ENCODE assay signal across 8 cellular contexts in the genomic region with DNA sequence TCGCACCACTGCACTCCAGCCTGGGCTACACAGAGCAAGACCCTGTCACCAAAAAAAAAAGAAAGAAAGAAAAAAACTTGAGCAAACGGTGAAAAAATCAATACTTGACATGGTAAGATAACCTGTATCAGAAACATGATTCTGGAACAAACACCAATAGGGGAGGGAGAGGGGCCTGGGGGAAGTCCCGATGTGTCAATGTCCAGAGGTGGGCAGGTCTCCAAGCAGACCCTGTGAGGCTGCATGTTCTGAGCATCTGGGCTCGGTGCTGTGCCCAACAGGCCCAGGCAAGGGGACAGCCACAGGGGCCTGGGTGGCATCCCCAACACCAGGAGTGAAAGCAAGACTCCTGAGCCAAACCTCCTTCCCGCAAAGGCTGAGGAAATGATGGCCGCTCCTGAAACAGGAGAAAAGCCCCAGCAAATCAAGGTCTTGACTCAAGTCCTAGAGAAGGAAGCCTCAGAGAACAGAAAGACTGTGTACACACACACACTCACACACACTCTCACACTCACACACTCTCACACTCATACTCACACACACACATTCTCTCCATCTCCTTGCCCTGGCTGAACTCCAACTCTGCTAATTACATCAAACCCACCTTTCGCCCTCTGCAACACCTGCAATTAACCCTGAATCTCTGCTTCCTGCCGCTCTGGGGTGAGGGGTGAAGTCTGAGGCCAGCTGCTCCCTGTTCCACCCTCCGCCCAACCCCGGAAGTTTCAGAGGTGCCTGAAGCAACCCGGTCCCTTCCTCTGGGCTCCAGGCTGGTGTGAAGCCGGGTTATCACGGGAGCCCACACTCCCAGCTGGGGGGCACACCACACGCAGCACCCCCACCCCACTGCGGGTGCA. TPM values are rescaled to one million over a fixed set of nuclear protein-coding genes. Genes with fewer than 3 reads are reported as not detected.
DNase-seq lines count a peak whose midpoint lies in the region; ATAC-seq lines count a peak whose summit lies in the region.

No MANE protein-coding gene starts in this region.

- peaks cover 3% of the 10 kb centered on the region for H3K79me1 ChIP-seq in trophoblast cell (ENCODE audit: low read length)

- H2BK5ac ChIP-seq in trophoblast cell (ENCODE audit: low read depth, low read length, poor library complexity): no peak overlapping the region

- H3K4me2 ChIP-seq in trophoblast cell (ENCODE audit: low read length): no peak overlapping the region

- no peaks in the 10 kb centered on the region for H3K27me3 ChIP-seq in trophoblast cell (ENCODE audit: insufficient read depth, low read length)

- no peak overlapping the region for H3K9ac ChIP-seq in trophoblast cell (ENCODE audit: low read length)

- H4K91ac ChIP-seq in trophoblast cell (ENCODE audit: low read depth, low read length): no peak overlapping the region

- H2AK5ac ChIP-seq in trophoblast cell (ENCODE audit: low read length): no peak overlapping the region

- H4K8ac ChIP-seq in trophoblast cell (ENCODE audit: low read depth, low read length): no peak overlapping the region

- no CpG with 5 or more reads among the region's 15 CpGs for WGBS in trophoblast cell (ENCODE audit: extremely low coverage, insufficient coverage, insufficient read length)

- ATAC-seq in GM18909 (IDR thresholded peaks at IDR 0.05; ENCODE audit: poor library complexity, unreplicated experiment) (peak; percentile 74), HG02870 (IDR thresholded peaks at IDR 0.05; ENCODE audit: unreplicated experiment) (peak; percentile 65)
- peak; percentile 71 to 82 for ATAC-seq in activated naive CD4-positive, alpha-beta T cell treated with anti-CD3 and anti-CD28 coated beads, Interleukin-2, amount 50 U/mL, for 72 hours
- peak; percentile 46 to 75 for ATAC-seq in naive thymus-derived CD8-positive, alpha-beta T cell

- H3K14ac ChIP-seq in trophoblast cell (ENCODE audit: low read length): no peak overlapping the region

- no peaks in the 10 kb centered on the region for H3K79me2 ChIP-seq in trophoblast cell (ENCODE audit: control insufficient read depth, insufficient read depth, low read length, poor library complexity)

- peak; percentile 52 for DNase-seq in NCI-H510A treated with DMSO at 0.1 percent for 48 hours (lab: John Stamatoyannopoulos, UW)
- DNase-seq in activated naive CD4-positive, alpha-beta T cell treated with anti-CD3 and anti-CD28 coated beads, Interleukin-2, amount 50 U/mL, for 72 hours (ENCODE audit: low spot score in 2 of 2): peak; percentile 65 to 70
- DNase-seq in naive thymus-derived CD8-positive, alpha-beta T cell: peak; percentile 36 to 78 (median 58)
- DNase-seq in trophoblast cell: no peak
- DNase-seq in AG08395 (ENCODE audit: low spot score): no peak
- DNase-seq in T1000 (lab: John Stamatoyannopoulos, UW): no peak

- no peak overlapping the region for H3K4ac ChIP-seq in trophoblast cell (ENCODE audit: low read depth, low read length)

- no peak overlapping the region for H3K18ac ChIP-seq in trophoblast cell (ENCODE audit: low read length)

- H3K9me3 Mint-ChIP-seq in activated naive CD4-positive, alpha-beta T cell treated with anti-CD3 and anti-CD28 coated beads, Interleukin-2, amount 50 U/mL, for 72 hours: no peaks in the 10 kb centered on the region
- no peaks in the 10 kb centered on the region for H3K9me3 Mint-ChIP-seq in naive thymus-derived CD8-positive, alpha-beta T cell

- no peaks in the 10 kb centered on the region for H3K36me3 ChIP-seq in trophoblast cell (ENCODE audit: control insufficient read depth in 1 of 2, insufficient read depth in 2 of 2, low read length in 2 of 2)

- H3K4me1 ChIP-seq in trophoblast cell (ENCODE audit: control insufficient read depth in 1 of 2, insufficient read depth in 2 of 2, low read length in 2 of 2): peaks cover 15 to 31% of the 10 kb centered on the region in 2 experiments

- H3K4me3 Mint-ChIP-seq in naive thymus-derived CD8-positive, alpha-beta T cell: peak overlapping the region; percentile 72 to 99 (median 82)

- H4K12ac ChIP-seq in trophoblast cell (ENCODE audit: low read depth, low read length): no peak overlapping the region

- no peak overlapping the region for H2BK120ac ChIP-seq in trophoblast cell (ENCODE audit: insufficient read depth, low read length, poor library complexity)

- H2BK12ac ChIP-seq in trophoblast cell (ENCODE audit: low read length): no peak overlapping the region

- H3K4me1 Mint-ChIP-seq in naive thymus-derived CD8-positive, alpha-beta T cell: peaks cover 57 to 99% (median 97%) of the 10 kb centered on the region in 4 donors

- H3K36me3 Mint-ChIP-seq in activated naive CD4-positive, alpha-beta T cell treated with anti-CD3 and anti-CD28 coated beads, Interleukin-2, amount 50 U/mL, for 72 hours: peaks cover 6 to 33% of the 10 kb centered on the region in 2 donors
- H3K36me3 Mint-ChIP-seq in naive thymus-derived CD8-positive, alpha-beta T cell: peaks cover 0 to 10% (median 3%) of the 10 kb centered on the region in 3 donors

- H3K27ac Mint-ChIP-seq in activated naive CD4-positive, alpha-beta T cell treated with anti-CD3 and anti-CD28 coated beads, Interleukin-2, amount 50 U/mL, for 72 hours: peak overlapping the region; percentile 84 to 91
- peak overlapping the region; percentile 79 to 99 (median 94) for H3K27ac Mint-ChIP-seq in naive thymus-derived CD8-positive, alpha-beta T cell

- no peak overlapping the region for H2AFZ ChIP-seq in trophoblast cell (ENCODE audit: insufficient read depth, low read length, poor library complexity)

- H3K9me3 ChIP-seq in trophoblast cell (ENCODE audit: insufficient read depth, low read depth, low read length): no peaks in the 10 kb centered on the region

- H3K23ac ChIP-seq in trophoblast cell (ENCODE audit: low read length): no peak overlapping the region

- POLR2A ChIA-PET in naive thymus-derived CD8-positive, alpha-beta T cell (lab: Charles Lee): interaction anchor here (0.8 to 25.9 kb wide), 18 partner anchors 0 to 168 kb away, joined by 3 to 643 read pairs (median 7); a partner anchor contains a TSS

- no peak overlapping the region for H3K4me3 ChIP-seq in trophoblast cell (ENCODE audit: low read depth, low read length)

- H3K27ac ChIP-seq in trophoblast cell (ENCODE audit: low read depth, low read length): no peak overlapping the region

- H3K27me3 Mint-ChIP-seq in naive thymus-derived CD8-positive, alpha-beta T cell: no peaks in the 10 kb centered on the region

RNA-seq across cellular contexts. Expression of a gene that starts 20.4 kb away (rescaled TPM):
- 100 to 1,000 TPM in 1 of 2 donors, 10 to 100 TPM in 1; 98.8 to 113 TPM for total RNA-seq in activated naive CD4-positive, alpha-beta T cell treated with anti-CD3 and anti-CD28 coated beads, Interleukin-2, amount 50 U/mL, for 72 hours
- 100 to 1,000 TPM; 300 to 322 TPM for total RNA-seq in naive thymus-derived CD8-positive, alpha-beta T cell
- 10 to 100 TPM; 23.4 to 41.9 (median 24.0) TPM for polyA plus RNA-seq in naive thymus-derived CD8-positive, alpha-beta T cell
- polyA plus RNA-seq in trophoblast cell (2013): 3.1 and 3.4 TPM in 2 replicates

Comparison
In these comparisons a context has a peak if more than half of its experiments do, and no peak if none do; other contexts are left out.
1. DNase-seq: peak in NCI-H510A treated with DMSO at 0.1 percent for 48 hours (single experiment), activated naive CD4-positive, alpha-beta T cell treated with anti-CD3 and anti-CD28 coated beads, Interleukin-2, amount 50 U/mL, for 72 hours (2 of 2) and naive thymus-derived CD8-positive, alpha-beta T cell (10 of 10); none in trophoblast cell (0 of 2), AG08395 (single experiment) and T1000 (single experiment).
2. Peak in every context shown above with its lines, with median percentiles within 50 percentile points of each other: ATAC-seq.